In the genomic region with DNA sequence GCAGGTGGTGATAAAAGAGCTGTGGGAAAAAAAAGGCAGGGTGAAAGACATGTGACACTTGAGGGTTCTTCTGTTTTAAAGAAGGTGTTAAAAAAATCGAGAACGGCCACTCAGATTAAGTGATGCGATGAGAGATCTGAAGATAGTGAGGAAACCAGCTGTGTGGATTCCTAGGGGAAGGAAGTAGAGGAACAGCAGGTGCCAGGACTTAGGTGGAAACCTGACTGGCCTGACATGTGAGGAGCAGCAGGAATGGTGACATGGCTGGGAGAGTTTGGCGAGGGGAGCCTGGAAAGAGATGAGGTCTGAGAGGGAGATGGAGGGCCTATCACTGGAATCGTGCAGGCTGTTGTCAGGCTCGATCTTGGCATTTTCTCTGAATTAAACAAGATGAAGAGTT, we compare ENCODE assay signal across 21 cellular contexts. TPM values are rescaled to one million over a fixed set of nuclear protein-coding genes. Genes with fewer than 3 reads are reported as not detected.
A peak's percentile ranks its signal among the peaks of the same experiment; 100 is the strongest.
DNase-seq lines count a peak whose midpoint lies in the region; TF ChIP-seq lines count a peak whose summit lies in the region.
"Had no signal": no experiment of that assay in that cellular context is flagged by ENCODE, and none has a peak within 500 bp of the region (broad histone marks: within the 10 kb centered on the region; RNA-seq: fewer than 3 reads in every experiment).

No MANE protein-coding gene starts in this region.

- H4K20me1 ChIP-seq in neural progenitor cell (ENCODE audit: low read depth), result no peaks in the 10 kb centered on the region
- H4K20me1 ChIP-seq: BLaER1 had no signal

- H3K79me2 ChIP-seq in neural progenitor cell (ENCODE audit: low read depth), result no peaks in the 10 kb centered on the region

- H3K36me3 Mint-ChIP-seq in neural progenitor cell, result no peaks in the 10 kb centered on the region
- H3K36me3 Mint-ChIP-seq: CD4-positive, CD25-positive, alpha-beta regulatory T cell had no signal

- H3K27me3 Mint-ChIP-seq in neural progenitor cell (ENCODE audit: insufficient read depth, low read depth), result no peaks in the 10 kb centered on the region

- H3K9me3 ChIP-seq in HEK293 (ENCODE audit: control insufficient read depth, insufficient read depth, low read depth, low read length) (no peaks in the 10 kb centered on the region), neural progenitor cell (ENCODE audit: low read depth) (no peaks in the 10 kb centered on the region)
- H3K9me3 ChIP-seq: BLaER1 had no signal

- peak overlapping the region; percentile 6 for H2AFZ ChIP-seq in neural progenitor cell (replicated peaks)

- no peak overlapping the region for H3K4me3 Mint-ChIP-seq in neural progenitor cell
- H3K4me3 Mint-ChIP-seq: CD4-positive, CD25-positive, alpha-beta regulatory T cell; T-helper 1 cell treated with Interleukin-12 subunit alpha and Interleukin-12 subunit beta and Interleukin-4 antibody, amounts not matched to agents 30 μg/mL and 1 μg/mL, for 36 hours had no signal

- H3K27ac Mint-ChIP-seq in neural progenitor cell, result no peak overlapping the region
- H3K27ac Mint-ChIP-seq: T-helper 1 cell treated with Interleukin-12 subunit alpha and Interleukin-12 subunit beta and Interleukin-4 antibody, amounts not matched to agents 30 μg/mL and 1 μg/mL, for 36 hours had no signal

- no peak overlapping the region for H3K27ac ChIP-seq in HEK293 (ENCODE audit: extremely low read depth, low read depth, low read length)
- H3K27ac ChIP-seq in neural progenitor cell, result no peak overlapping the region
- H3K27ac ChIP-seq: BLaER1, RWPE1 had no signal

- H3K4me3 ChIP-seq in HEK293 (ENCODE audit: low read depth, low read length) (no peak overlapping the region), neural progenitor cell (no peak overlapping the region)
- H3K4me3 ChIP-seq: BLaER1 had no signal

- no peak overlapping the region for H3K4me2 ChIP-seq in neural progenitor cell
- H3K4me2 ChIP-seq: BLaER1 had no signal

- no peaks in the 10 kb centered on the region for H3F3A ChIP-seq in neural progenitor cell (ENCODE audit: low read depth)

- TF ChIP-seq CTCF in HEK293 (tag by site-specific recombination; IDR thresholded peaks at IDR 0.05), result no peak
- TF ChIP-seq CTCF in neural progenitor cell (IDR thresholded peaks at IDR 0.05), result no peak

- peaks cover 22% of the 10 kb centered on the region for H3K4me1 Mint-ChIP-seq in neural progenitor cell
- H3K4me1 Mint-ChIP-seq: CD4-positive, CD25-positive, alpha-beta regulatory T cell had no signal

- H3K4me1 ChIP-seq in HEK293 (ENCODE audit: control insufficient read depth, insufficient read depth, low read length), result no peaks in the 10 kb centered on the region
- peaks cover 18% of the 10 kb centered on the region for H3K4me1 ChIP-seq in neural progenitor cell
- H3K4me1 ChIP-seq: BLaER1 had no signal

- DNase-seq in NCI-H345 (lab: John Stamatoyannopoulos, UW) (peak; percentile 0), NCI-H345 treated with DMSO at 0.1 percent for 48 hours (lab: John Stamatoyannopoulos, UW; ENCODE audit: unreplicated experiment) (no peak), NCI-H510A treated with DMSO at 0.1 percent for 48 hours (lab: John Stamatoyannopoulos, UW) (peak; percentile 46), neural progenitor cell (ENCODE audit: low spot score) (no peak), NCI-H526 treated with DMSO at 0.1 percent for 48 hours (lab: John Stamatoyannopoulos, UW) (no peak)
- no peak for DNase-seq in NK-92 treated with Interleukin-12 subunit alpha and Interleukin-12 subunit beta, amount 100 ng/mL, for 24 hours (lab: John Stamatoyannopoulos, UW)
- DNase-seq: CD4-positive, CD25-positive, alpha-beta regulatory T cell; DMS79 treated with DMSO at 0.1 percent for 48 hours; GF-D8; HCEC 1CT; NCI-H1048; NCI-H1436 treated with DMSO at 0.1 percent for 48 hours; NCI-H2029; NCI-H446 treated with DMSO at 0.1 percent for 48 hours; SHP77; T-helper 9 cell had no signal

- no peaks in the 10 kb centered on the region for H3K36me3 ChIP-seq in HEK293 (ENCODE audit: control insufficient read depth in 2 of 2, insufficient read depth in 1 of 2, low read length in 2 of 2)
- no peaks in the 10 kb centered on the region for H3K36me3 ChIP-seq in neural progenitor cell
- H3K36me3 ChIP-seq: BLaER1 had no signal

- CTCF ChIA-PET in HEK293 (lab: Yijun Ruan, JAX), result interaction anchor here (0.6 kb wide), 1 partner anchor 15 kb away, joined by 3 read pairs; no protein-coding TSS in a partner anchor

- POLR2A ChIA-PET in HEK293 (lab: Yijun Ruan, JAX), result no interaction called here

- no peak overlapping the region for H3K9ac ChIP-seq in neural progenitor cell
- H3K9ac ChIP-seq: BLaER1 had no signal

- H3K27me3 ChIP-seq in neural progenitor cell, result no peaks in the 10 kb centered on the region
- H3K27me3 ChIP-seq: BLaER1 had no signal

- no peaks in the 10 kb centered on the region for H3K9me3 Mint-ChIP-seq in neural progenitor cell
- H3K9me3 Mint-ChIP-seq: T-helper 1 cell treated with Interleukin-12 subunit alpha and Interleukin-12 subunit beta and Interleukin-4 antibody, amounts not matched to agents 30 μg/mL and 1 μg/mL, for 36 hours had no signal

TF ChIP-seq in HEK293, 187 proteins besides CTCF, POLR2A, EP300 and RAD21:
- peak; percentile 24; the same call in 1 of the 2 replicates for TF ChIP-seq ZBTB17 (tag by site-specific recombination; IDR thresholded peaks at IDR 0.05)
- TF ChIP-seq ZNF776 (tag by site-specific recombination; IDR thresholded peaks at IDR 0.05; ENCODE audit: borderline replicate concordance), result no peak
- peak; percentile 61 for TF ChIP-seq ZIC2 (tag by site-specific recombination; IDR thresholded peaks at IDR 0.05)
- no peak for TF ChIP-seq SALL2 (tag by site-specific recombination; IDR thresholded peaks at IDR 0.05; ENCODE audit: borderline replicate concordance)

RNA-seq across cellular contexts. Expression of a gene that starts 55.5 kb away (rescaled TPM):
- 1.4 and 2.7 TPM in 2 replicates for total RNA-seq in neural progenitor cell (ENCODE audit: low replicate concordance)
- total RNA-seq: OCI-LY7 had no signal

Comparison
In these comparisons a context has a peak if more than half of its experiments do, and no peak if none do; other contexts are left out.
1. DNase-seq: peak in NCI-H345 (single experiment) and NCI-H510A treated with DMSO at 0.1 percent for 48 hours (single experiment); none in NCI-H345 treated with DMSO at 0.1 percent for 48 hours (single experiment), neural progenitor cell (single experiment), NCI-H526 treated with DMSO at 0.1 percent for 48 hours (single experiment) and NK-92 treated with Interleukin-12 subunit alpha and Interleukin-12 subunit beta, amount 100 ng/mL, for 24 hours (single experiment).